3 cellular contexts compared by ENCODE assay signal in genomic region chr4:21367567-21367966, GRCh38.
"Had no signal": no experiment of that assay in that cellular context is flagged by ENCODE, and none has a peak within 500 bp of the region (broad histone marks: within the 10 kb centered on the region; RNA-seq: fewer than 3 reads in every experiment).

No MANE protein-coding gene starts in this region.

- DNase-seq: GDM1, GF-D8 had no signal

- ATAC-seq: GM12878 had no signal

- H3K4me3 ChIP-seq: GM12878 had no signal
